Comparison of ENCODE assay signal across 12 cellular contexts in genomic region chr18:7945882-7946281, GRCh38.
DNase-seq lines count a peak whose midpoint lies in the region; ATAC-seq and TF ChIP-seq lines count a peak whose summit lies in the region.
"Had no signal": no experiment of that assay in that cellular context is flagged by ENCODE, and none has a peak within 500 bp of the region (broad histone marks: within the 10 kb centered on the region; RNA-seq: fewer than 3 reads in every experiment).

No MANE protein-coding gene starts in this region.

- ATAC-seq in RWPE2 (ENCODE audit: low read depth): peak; percentile 69

- peak overlapping the region; percentile 80 for H3K27ac ChIP-seq in RWPE2 (ENCODE audit: poor library complexity, severe bottlenecking)
- H3K27ac ChIP-seq in fibroblast of lung (ENCODE audit: insufficient read depth, low read length): no peak overlapping the region
- no peak overlapping the region for H3K27ac ChIP-seq in endodermal cell (ENCODE audit: low read depth, low read length)

- H3K4me3 ChIP-seq in RWPE2 (ENCODE audit: severe bottlenecking) (no peak overlapping the region), fibroblast of lung (replicated peaks in 1 of 4; ENCODE audit: control extremely low read depth in 1 of 4, insufficient read depth in 1 of 4, low read depth in 3 of 4, low read length in 4 of 4) (peak overlapping the region in 1 of 4 experiments; percentile 59), endodermal cell (ENCODE audit: low read length) (no peak overlapping the region)

- H3K27me3 Mint-ChIP-seq in glutamatergic neuron (ENCODE audit: unreplicated experiment) (no peaks in the 10 kb centered on the region), endodermal cell (ENCODE audit: insufficient read depth) (no peaks in the 10 kb centered on the region)
- H3K27me3 Mint-ChIP-seq: activated naive CD4-positive, alpha-beta T cell treated with anti-CD3 and anti-CD28 coated beads, Interleukin-2, amount 50 U/mL, for 24 hours had no signal

- TF ChIP-seq CTCF in RWPE2 (IDR thresholded peaks at IDR 0.05; ENCODE audit: poor library complexity, severe bottlenecking): no peak
- TF ChIP-seq CTCF in fibroblast of lung (conservative IDR thresholded peaks at IDR 0.05 in 1 of 2, IDR thresholded peaks at IDR 0.05 in 1 of 2; ENCODE audit: low read depth in 1 of 2, low read length in 2 of 2): no peak
- TF ChIP-seq CTCF in glutamatergic neuron (IDR thresholded peaks at IDR 0.05; ENCODE audit: partially characterized antibody, unreplicated experiment): no peak
- no peak for TF ChIP-seq CTCF in endodermal cell (conservative IDR thresholded peaks at IDR 0.05)

- H4K20me1 ChIP-seq in fibroblast of lung (ENCODE audit: control insufficient read depth, extremely low read depth, insufficient read depth, low read length): no peaks in the 10 kb centered on the region

- DNase-seq in GM04504 (ENCODE audit: low read depth): peak; percentile 87
- DNase-seq in RWPE2 (ENCODE audit: low spot score): no peak
- DNase-seq in fibroblast of lung (ENCODE audit: low read depth in 2 of 2): peak; percentile 94 to 96
- DNase-seq in renal cortical epithelial cell (ENCODE audit: low read depth): peak; percentile 98
- no peak for DNase-seq in putamen (ENCODE audit: low spot score)
- DNase-seq in glutamatergic neuron: no peak
- DNase-seq in endodermal cell: no peak
- no peak for DNase-seq in NCI-H128 (lab: John Stamatoyannopoulos, UW; ENCODE audit: unreplicated experiment)
- DNase-seq: H9, Karpas-422, T-helper 1 cell had no signal

- no peaks in the 10 kb centered on the region for H3K36me3 Mint-ChIP-seq in glutamatergic neuron (ENCODE audit: unreplicated experiment)
- peaks cover 2% of the 10 kb centered on the region for H3K36me3 Mint-ChIP-seq in endodermal cell (ENCODE audit: low read depth)
- H3K36me3 Mint-ChIP-seq: activated naive CD4-positive, alpha-beta T cell treated with anti-CD3 and anti-CD28 coated beads, Interleukin-2, amount 50 U/mL, for 24 hours had no signal

- H3K9me3 Mint-ChIP-seq in glutamatergic neuron (ENCODE audit: unreplicated experiment) (no peaks in the 10 kb centered on the region), endodermal cell (no peaks in the 10 kb centered on the region)
- H3K9me3 Mint-ChIP-seq: activated naive CD4-positive, alpha-beta T cell treated with anti-CD3 and anti-CD28 coated beads, Interleukin-2, amount 50 U/mL, for 24 hours; H9 had no signal

- H3K4me1 ChIP-seq in RWPE2 (ENCODE audit: insufficient read depth, poor library complexity, severe bottlenecking) (peaks cover 32% of the 10 kb centered on the region), fibroblast of lung (ENCODE audit: control insufficient read depth, extremely low read depth, insufficient read depth, low read length) (peaks cover 9% of the 10 kb centered on the region), endodermal cell (ENCODE audit: control insufficient read depth, insufficient read depth, low read length) (peaks cover 8% of the 10 kb centered on the region)

- H3K4me3 Mint-ChIP-seq in glutamatergic neuron (ENCODE audit: unreplicated experiment): no peak overlapping the region
- no peak overlapping the region for H3K4me3 Mint-ChIP-seq in endodermal cell
- H3K4me3 Mint-ChIP-seq: H9 had no signal

- H3K4me1 Mint-ChIP-seq in glutamatergic neuron (ENCODE audit: low read depth, unreplicated experiment) (peaks cover 5% of the 10 kb centered on the region), endodermal cell (peaks cover 23% of the 10 kb centered on the region)
- H3K4me1 Mint-ChIP-seq: activated naive CD4-positive, alpha-beta T cell treated with anti-CD3 and anti-CD28 coated beads, Interleukin-2, amount 50 U/mL, for 24 hours had no signal

- H3K27ac Mint-ChIP-seq in glutamatergic neuron (ENCODE audit: unreplicated experiment) (no peak overlapping the region), endodermal cell (no peak overlapping the region)
- H3K27ac Mint-ChIP-seq: activated naive CD4-positive, alpha-beta T cell treated with anti-CD3 and anti-CD28 coated beads, Interleukin-2, amount 50 U/mL, for 24 hours; H9 had no signal

- H3K27me3 ChIP-seq in RWPE2 (ENCODE audit: insufficient read depth, poor library complexity, severe bottlenecking): no peaks in the 10 kb centered on the region
- no peaks in the 10 kb centered on the region for H3K27me3 ChIP-seq in fibroblast of lung (ENCODE audit: control insufficient read depth, insufficient read depth, low read length)
- H3K27me3 ChIP-seq in endodermal cell (ENCODE audit: control insufficient read depth, insufficient read depth, low read length, poor library complexity, severe bottlenecking): no peaks in the 10 kb centered on the region

- 65 to 100% methylated on average over 2 to 3 of the region's 3 CpGs for WGBS in endodermal cell (ENCODE audit: insufficient coverage in 1 of 2, insufficient read length in 1 of 2), 2 experiments

- no peak overlapping the region for H3K9ac ChIP-seq in fibroblast of lung (ENCODE audit: insufficient read depth, low read length)
- no peak overlapping the region for H3K9ac ChIP-seq in endodermal cell (ENCODE audit: extremely low read depth, low read length, poor library complexity, severe bottlenecking)

- H2AFZ ChIP-seq in fibroblast of lung (ENCODE audit: low read length): no peak overlapping the region

- H3K36me3 ChIP-seq in RWPE2 (ENCODE audit: low read depth) (no peaks in the 10 kb centered on the region), fibroblast of lung (ENCODE audit: control insufficient read depth, insufficient read depth, low read length) (no peaks in the 10 kb centered on the region), endodermal cell (ENCODE audit: control insufficient read depth, insufficient read depth, low read length) (peaks cover 30% of the 10 kb centered on the region)

- H3K9me3 ChIP-seq in RWPE2 (ENCODE audit: severe bottlenecking) (no peaks in the 10 kb centered on the region), fibroblast of lung (ENCODE audit: control insufficient read depth, insufficient read depth, low read depth, low read length) (no peaks in the 10 kb centered on the region), endodermal cell (ENCODE audit: control insufficient read depth, low read length) (no peaks in the 10 kb centered on the region)

- H3K4me2 ChIP-seq in fibroblast of lung (ENCODE audit: extremely low read depth, insufficient read depth, low read length): peak overlapping the region; percentile 74

- H3K79me2 ChIP-seq in fibroblast of lung (ENCODE audit: control insufficient read depth, insufficient read depth, low read length): no peaks in the 10 kb centered on the region

Comparison
In these comparisons a context has a peak if more than half of its experiments do, and no peak if none do; other contexts are left out.
1. DNase-seq: peak in GM04504 (single experiment), fibroblast of lung (2 of 2) and renal cortical epithelial cell (single experiment); none in RWPE2 (single experiment), putamen (single experiment), glutamatergic neuron (single experiment), endodermal cell (single experiment) and NCI-H128 (single experiment).